Comparison of ENCODE assay signal across 33 cellular contexts in genomic region chr14:89136587-89136986, GRCh38.
"Had no signal": no experiment of that assay in that cellular context is flagged by ENCODE, and none has a peak within 500 bp of the region (broad histone marks: within the 10 kb centered on the region; RNA-seq: fewer than 3 reads in every experiment).

No MANE protein-coding gene starts in this region.

- ATAC-seq: activated naive CD4-positive, alpha-beta T cell treated with anti-CD3 and anti-CD28 coated beads, Interleukin-2, amount 50 U/mL, for 72 hours; activated naive CD8-positive, alpha-beta T cell treated with anti-CD3 and anti-CD28 coated beads, Interleukin-2, amount 50 U/mL, for 24 hours; activated T-cell treated with anti-CD3 and anti-CD28 coated beads, Interleukin-2, amount 50 U/mL, for 4 hours; activated T-cell treated with anti-CD3 and anti-CD28 coated beads, Interleukin-2, amount 50 U/mL, for 72 hours; activated T-helper 17 cell treated with anti-CD3 and anti-CD28 coated beads, Interleukin-2, amount 50 U/mL, for 72 hours; body of pancreas had no signal

- H3K4me3 ChIP-seq: adrenal gland, ascending aorta, body of pancreas, breast epithelium, cardiac muscle cell had no signal

- H3K9me3 ChIP-seq: adrenal gland had no signal

- H3K36me3 ChIP-seq: adrenal gland, ascending aorta, brain microvascular endothelial cell, breast epithelium, cardiac muscle cell had no signal

- DNase-seq: activated effector memory CD4-positive, alpha-beta T cell treated with anti-CD3 and anti-CD28 coated beads, Interleukin-2, amount 50 U/mL, for 16 hours; activated effector memory CD4-positive, alpha-beta T cell treated with Interleukin-2 at 50 U/mL for 16 hours; activated gamma-delta T cell; activated gamma-delta T cell treated with Interleukin-2 at 50 U/mL for 16 hours; activated naive CD4-positive, alpha-beta T cell; activated naive CD4-positive, alpha-beta T cell treated with anti-CD3 and anti-CD28 coated beads for 36 hours; activated naive CD4-positive, alpha-beta T cell treated with anti-CD3 and anti-CD28 coated beads, Interleukin-2, amount 10 ng/mL, durations not matched to agents 7 days and 5 days; activated naive CD4-positive, alpha-beta T cell treated with anti-CD3 and anti-CD28 coated beads, Interleukin-2, amount 50 U/mL, for 16 hours; activated naive CD4-positive, alpha-beta T cell treated with Interleukin-2 at 50 U/mL for 16 hours; activated naive CD8-positive, alpha-beta T cell treated with anti-CD3 and anti-CD28 coated beads for 36 hours; activated naive CD8-positive, alpha-beta T cell treated with anti-CD3 and anti-CD28 coated beads, Interleukin-2, amount 10 ng/mL, durations not matched to agents 7 days and 5 days; activated naive CD8-positive, alpha-beta T cell treated with anti-CD3 and anti-CD28 coated beads, Interleukin-2, amount 50 U/mL, for 24 hours; activated T-cell treated with anti-CD3 and anti-CD28 coated beads, Interleukin-2, amount 50 U/mL, for 24 hours; activated T-cell treated with anti-CD3 and anti-CD28 coated beads, Interleukin-2, amount 50 U/mL, for 4 hours; activated T-cell treated with anti-CD3 and anti-CD28 coated beads, Interleukin-2, amount 50 U/mL, for 48 hours; activated T-cell treated with anti-CD3 and anti-CD28 coated beads, Interleukin-2, amount 50 U/mL, for 72 hours; adrenal gland; amniotic stem cell; amygdala; anterior cingulate cortex; aorta; body of pancreas; brain microvascular endothelial cell; caudate nucleus; central memory CD4-positive, alpha-beta T cell; cerebellar nuclear complex had no signal

- H3K4me1 ChIP-seq: adrenal gland, body of pancreas, breast epithelium had no signal

- H3K27me3 ChIP-seq: adrenal gland, ascending aorta, body of pancreas, brain microvascular endothelial cell, breast epithelium, cardiac muscle cell had no signal

- FAIRE-seq: astrocyte, bronchial epithelial cell had no signal

- H3K27ac ChIP-seq: body of pancreas, brain microvascular endothelial cell, breast epithelium, cardiac muscle cell had no signal
